In genomic region chr1:51616903-51617708, GRCh38 we compare ENCODE assay signal across 1 cellular context.
TF ChIP-seq lines count a peak whose summit lies in the region.

OSBPL9 (plus strand) TSS chr1:51617092; CDS start chr1:51617111, 19 bp downstream.

TF ChIP-seq in HEK293, 187 proteins besides CTCF, POLR2A, EP300 and RAD21 (continued from another document and continues in another):
- TF ChIP-seq ZNF518A (tag by site-specific recombination; conservative IDR thresholded peaks at IDR 0.05; ENCODE audit: low read depth) (no peak; the same call in 1 of the 2 replicates), ZBTB20 (tag by site-specific recombination; IDR thresholded peaks at IDR 0.05) (peak; percentile 76), ZBTB21 (tag by site-specific recombination; IDR thresholded peaks at IDR 0.05) (peak; percentile 81), ZBTB48 (tag by site-specific recombination; IDR thresholded peaks at IDR 0.05) (peak; percentile 94), ZNF521 (tag by site-specific recombination; IDR thresholded peaks at IDR 0.05) (no peak), ZNF324 (tag by site-specific recombination; IDR thresholded peaks at IDR 0.05) (peak; percentile 71; the same call in 1 of the 2 replicates), ZNF677 (tag by site-specific recombination; IDR thresholded peaks at IDR 0.05) (no peak), ZNF629 (tag by site-specific recombination; IDR thresholded peaks at IDR 0.05) (peak; percentile 93), ZNF776 (tag by site-specific recombination; IDR thresholded peaks at IDR 0.05; ENCODE audit: borderline replicate concordance) (no peak), ZBTB10 (tag by site-specific recombination; IDR thresholded peaks at IDR 0.05) (peak; percentile 94), KLF17 (tag by site-specific recombination; IDR thresholded peaks at IDR 0.05) (no peak; the same call in none of the 2 replicates), ZNF488 (tag by site-specific recombination; IDR thresholded peaks at IDR 0.05) (no peak), ZBTB44 (tag by site-specific recombination; IDR thresholded peaks at IDR 0.05) (no peak), ZNF146 (tag by site-specific recombination; IDR thresholded peaks at IDR 0.05) (0 out of 2 replicates have a peak, but pooled peaks have one; percentile 1), ZIC2 (tag by site-specific recombination; IDR thresholded peaks at IDR 0.05) (0 out of 2 replicates have a peak, but pooled peaks have one; percentile 19), ZBTB8A (tag by site-specific recombination; IDR thresholded peaks at IDR 0.05) (peak; percentile 86), ZNF600 (tag by site-specific recombination; IDR thresholded peaks at IDR 0.05) (peak; percentile 51), ZNF302 (tag by site-specific recombination; IDR thresholded peaks at IDR 0.05; ENCODE audit: low read depth) (no peak), ZBTB11 (tag by site-specific recombination; conservative IDR thresholded peaks at IDR 0.05; ENCODE audit: low read depth) (no peak), YY1 (tag by site-specific recombination; IDR thresholded peaks at IDR 0.05) (peak; percentile 91; the same call in 1 of the 2 replicates), ZNF391 (tag by site-specific recombination; IDR thresholded peaks at IDR 0.05; ENCODE audit: borderline replicate concordance, low read depth) (peak; percentile 28; the same call in 1 of the 2 replicates), KLF10 (tag by site-specific recombination; IDR thresholded peaks at IDR 0.05) (peak; percentile 73; the same call in 1 of the 2 replicates), KLF16 (tag by site-specific recombination; IDR thresholded peaks at IDR 0.05) (peak; percentile 75), ZNF510 (tag by site-specific recombination; IDR thresholded peaks at IDR 0.05; ENCODE audit: insufficient replicate concordance) (no peak), KLF1 (tag by site-specific recombination; IDR thresholded peaks at IDR 0.05) (peak; percentile 43), ZNF626 (tag by site-specific recombination; IDR thresholded peaks at IDR 0.05) (no peak), ZNF843 (tag by site-specific recombination; IDR thresholded peaks at IDR 0.05) (0 out of 2 replicates have a peak, but pooled peaks have one; percentile 55), ZNF704 (tag by site-specific recombination; IDR thresholded peaks at IDR 0.05) (no peak), ZEB2 (tag by site-specific recombination; IDR thresholded peaks at IDR 0.05) (no peak), KLF9 (tag by site-specific recombination; IDR thresholded peaks at IDR 0.05; ENCODE audit: low read depth) (peak; percentile 71), BCL6B (tag by site-specific recombination; IDR thresholded peaks at IDR 0.05) (no peak), OVOL3 (tag by site-specific recombination; IDR thresholded peaks at IDR 0.05) (peak; percentile 47; the same call in 1 of the 2 replicates), HOXC10 (CRISPR knock-in tag; IDR thresholded peaks at IDR 0.05) (peak; percentile 97), ZBTB17 (tag by site-specific recombination; IDR thresholded peaks at IDR 0.05) (0 out of 2 replicates have a peak, but pooled peaks have one; percentile 29), ZBTB49 (tag by site-specific recombination; IDR thresholded peaks at IDR 0.05; ENCODE audit: low read depth) (no peak), ZNF416 (tag by site-specific recombination; IDR thresholded peaks at IDR 0.05) (no peak), ZNF2 (tag by site-specific recombination; IDR thresholded peaks at IDR 0.05) (0 out of 2 replicates have a peak, but pooled peaks have one; percentile 32), YY2 (tag by site-specific recombination; IDR thresholded peaks at IDR 0.05) (peak; percentile 93), KLF8 (tag by site-specific recombination; IDR thresholded peaks at IDR 0.05) (peak; percentile 60; the same call in 1 of the 2 replicates), ZNF580 (tag by site-specific recombination; IDR thresholded peaks at IDR 0.05) (peak; percentile 94)
